In genomic region chr11:12111482-12112149, GRCh38 we compare ENCODE assay signal across 8 cellular contexts. TPM values are rescaled to one million over a fixed set of nuclear protein-coding genes. Genes with fewer than 3 reads are reported as not detected.
DNase-seq lines count a peak whose midpoint lies in the region; ATAC-seq and TF ChIP-seq lines count a peak whose summit lies in the region.

No MANE protein-coding gene starts in this region.

- peak overlapping the region in 2 of 6 donors; percentile 53 to 74 for H3K27ac Mint-ChIP-seq in immature natural killer cell
- peak overlapping the region; percentile 67 for H3K27ac Mint-ChIP-seq in stimulated activated naive B cell treated with anti-CD40 and anti-IgM and Interleukin-4, amounts not matched to agents 10 μg/mL and 1 μg/mL and 100 μg/mL, for 72 hours

- DNase-seq in NCI-H2107 treated with DMSO at 0.1 percent for 48 hours (lab: John Stamatoyannopoulos, UW; ENCODE audit: unreplicated experiment), result peak; percentile 60
- no peak for DNase-seq in NCI-H2107 (lab: John Stamatoyannopoulos, UW)
- no peak for DNase-seq in adrenal gland
- DNase-seq in immature natural killer cell, result no peak
- DNase-seq in stimulated activated naive B cell treated with anti-CD40 and anti-IgM and Interleukin-4, amounts not matched to agents 10 μg/mL and 1 μg/mL and 100 μg/mL, for 72 hours, result no peak
- no peak for DNase-seq in stimulated activated CD4-positive, alpha-beta T cell treated with anti-CD3 and anti-CD28 coated beads, Interleukin-4, amount 100 ng/mL, for 4 hours
- DNase-seq in stimulated activated CD4-positive, alpha-beta T cell treated with anti-CD3 and anti-CD28 coated beads, Interleukin-12 subunit alpha, Interleukin-12 subunit beta, amount 100 ng/mL, for 4 hours, result no peak

- WGBS in adrenal gland, 4 donors, result 70 to 75% (median 74%) methylated on average over 10 to 13 of the region's 13 CpGs

- H3K36me3 ChIP-seq in adrenal gland (replicated peaks in 1 of 2), result no peaks in the 10 kb centered on the region

- peak overlapping the region; percentile 72 to 84 (median 80) for H3K4me3 Mint-ChIP-seq in immature natural killer cell
- H3K4me3 Mint-ChIP-seq in stimulated activated naive B cell treated with anti-CD40 and anti-IgM and Interleukin-4, amounts not matched to agents 10 μg/mL and 1 μg/mL and 100 μg/mL, for 72 hours, result peak overlapping the region; percentile 28 to 70

- H3K27me3 ChIP-seq in adrenal gland, result no peaks in the 10 kb centered on the region

- intact Hi-C loops in adrenal gland (cut with DNase I), result no loop called here

- no peaks in the 10 kb centered on the region for H3K9me3 Mint-ChIP-seq in immature natural killer cell
- H3K9me3 Mint-ChIP-seq in stimulated activated naive B cell treated with anti-CD40 and anti-IgM and Interleukin-4, amounts not matched to agents 10 μg/mL and 1 μg/mL and 100 μg/mL, for 72 hours, result no peaks in the 10 kb centered on the region

- peaks cover 0 to 10% (median 9%) of the 10 kb centered on the region in 3 donors for H3K27me3 Mint-ChIP-seq in immature natural killer cell (ENCODE audit: low read depth in 3 of 3)
- H3K27me3 Mint-ChIP-seq in stimulated activated naive B cell treated with anti-CD40 and anti-IgM and Interleukin-4, amounts not matched to agents 10 μg/mL and 1 μg/mL and 100 μg/mL, for 72 hours, result peaks cover 27 to 63% of the 10 kb centered on the region in 2 donors

- no peaks in the 10 kb centered on the region for H3K9me3 ChIP-seq in adrenal gland (replicated peaks in 1 of 3)

- peaks cover 0 to 8% (median 0%) of the 10 kb centered on the region in 3 donors for H3K36me3 Mint-ChIP-seq in immature natural killer cell
- no peaks in the 10 kb centered on the region for H3K36me3 Mint-ChIP-seq in stimulated activated naive B cell treated with anti-CD40 and anti-IgM and Interleukin-4, amounts not matched to agents 10 μg/mL and 1 μg/mL and 100 μg/mL, for 72 hours

- no peak for TF ChIP-seq CTCF in adrenal gland (IDR thresholded peaks at IDR 0.05)

- peaks cover 26 to 30% of the 10 kb centered on the region in 2 donors for H3K4me1 Mint-ChIP-seq in immature natural killer cell
- H3K4me1 Mint-ChIP-seq in stimulated activated naive B cell treated with anti-CD40 and anti-IgM and Interleukin-4, amounts not matched to agents 10 μg/mL and 1 μg/mL and 100 μg/mL, for 72 hours, result peaks cover 3 to 24% of the 10 kb centered on the region in 2 donors

- peak overlapping the region in 4 of 5 donors; percentile 50 to 95 (median 76) for H3K27ac ChIP-seq in adrenal gland

- no peak for ATAC-seq in stimulated activated naive B cell treated with anti-CD40 and anti-IgM and Interleukin-4, amounts not matched to agents 10 μg/mL and 1 μg/mL and 100 μg/mL, for 72 hours (replicated peaks)
- ATAC-seq in HG03378 (IDR thresholded peaks at IDR 0.05; ENCODE audit: unreplicated experiment), result no peak

- TF ChIP-seq POLR2A in adrenal gland (IDR thresholded peaks at IDR 0.05), result no peak

- H3K4me3 ChIP-seq in adrenal gland, result peak overlapping the region in 2 of 4 donors; percentile 68 to 98

- H3K4me1 ChIP-seq in adrenal gland (replicated peaks in 1 of 2), result peaks cover 4 to 10% of the 10 kb centered on the region in 2 donors

RNA-seq across cellular contexts. Expression of gene MICAL2, which starts 1.2 kb away (rescaled TPM):
- 10 to 100 TPM; 25.7 to 80.5 (median 46.6) TPM for total RNA-seq in adrenal gland
- polyA plus RNA-seq in adrenal gland, result 10 to 100 TPM in 2 of 3 donors, 1 to 10 TPM in 1; 8.7 to 18.2 (median 12.1) TPM
- polyA plus RNA-seq in immature natural killer cell, result 10 to 100 TPM in 2 of 3 donors, 1 to 10 TPM in 1; 7.0 to 35.0 (median 10.1) TPM
